8 cellular contexts compared by ENCODE assay signal in genomic region chr10:21533577-21534475, GRCh38. TPM values are rescaled to one million over a fixed set of nuclear protein-coding genes. Genes with fewer than 3 reads are reported as not detected.
DNase-seq lines count a peak whose midpoint lies in the region; ATAC-seq, FAIRE-seq and TF ChIP-seq lines count a peak whose summit lies in the region.

MLLT10 (plus strand) TSS chr10:21534232; CDS start chr10:21534645, 413 bp downstream.

- no peak for FAIRE-seq in kidney (lab: Jason Lieb, UNC)

- H3K4me3 ChIP-seq in AG04450 (ENCODE audit: low read depth, low read length), result peak within 1 kb of the TSS; percentile 78
- peak within 1 kb of the TSS; percentile 68 to 87 for H3K4me3 ChIP-seq in kidney (ENCODE audit: low read length in 2 of 2)

- CTCF ChIA-PET in AG04450 (lab: Charles Lee), result interaction anchor here (0.7 to 1.4 kb wide), 2 partner anchors 18 to 19 kb away, joined by 3 to 4 read pairs; no protein-coding TSS in a partner anchor

- H3K9me3 ChIP-seq in AG04450 (ENCODE audit: control insufficient read depth, insufficient read depth, low read length), result no peaks in the 10 kb centered on the region; the same call in 1 of the 2 replicates
- no peaks in the 10 kb centered on the region for H3K9me3 ChIP-seq in kidney (ENCODE audit: control insufficient read depth in 1 of 2, low read length in 2 of 2)

- intact Hi-C loops in kidney (cut with DNase I), result no loop called here

- no peaks in the 10 kb centered on the region for H3K27me3 ChIP-seq in AG04450 (ENCODE audit: control insufficient read depth, insufficient read depth, low read length)

- POLR2A ChIA-PET in AG04450 (lab: Yijun Ruan, JAX), result interaction anchor here (0.7 kb wide), 1 partner anchor 178 kb away, joined by 4 read pairs; no protein-coding TSS in a partner anchor

- DNase-seq in AG04450 (ENCODE audit: low read depth, low spot score), result peak; percentile 88
- DNase-seq in NCI-H226, result peak; percentile 96
- DNase-seq in activated CD4-positive, CD25-positive, alpha-beta regulatory T cell treated with anti-CD3 and anti-CD28 coated beads, Interleukin-2, amount 50 U/mL, for 16 hours (ENCODE audit: low read depth, low spot score), result peak; percentile 87
- peak; percentile 92 for DNase-seq in cerebellar cortex (ENCODE audit: low spot score)
- peak; percentile 99 for DNase-seq in kidney
- DNase-seq in stimulated activated CD4-positive, alpha-beta T cell treated with anti-CD3 and anti-CD28 coated beads, Interleukin-15, amount 100 ng/mL, for 24 hours, result peak; percentile 94

- peaks cover 6 to 7% of the 10 kb centered on the region in 2 donors for H3K4me1 ChIP-seq in kidney (ENCODE audit: control insufficient read depth in 1 of 2, insufficient read depth in 1 of 2, low read depth in 1 of 2, low read length in 2 of 2)

- H3K27ac ChIP-seq in AG04450 (ENCODE audit: low read depth, low read length) (peak within 1 kb of the TSS; percentile 73), kidney (ENCODE audit: low read depth in 2 of 2, low read length in 2 of 2) (peak within 1 kb of the TSS; percentile 94 to 97)

- H3K9ac ChIP-seq in kidney (ENCODE audit: low read length in 2 of 2), result peak within 1 kb of the TSS; percentile 57 to 74

- ATAC-seq in GM18868 (IDR thresholded peaks at IDR 0.05; ENCODE audit: unreplicated experiment) (peak; percentile 89), HG03103 (IDR thresholded peaks at IDR 0.05; ENCODE audit: low read depth, unreplicated experiment) (peak; percentile 86)

- peak; percentile 43 for TF ChIP-seq CTCF in AG04450 (IDR thresholded peaks at IDR 0.05; ENCODE audit: low read depth, low read length)
- TF ChIP-seq CTCF in kidney (IDR thresholded peaks at IDR 0.05; ENCODE audit: borderline replicate concordance, extremely low read depth, insufficient read depth), result no peak

- peaks cover 3 to 6% of the 10 kb centered on the region in 2 donors for H3K36me3 ChIP-seq in kidney (ENCODE audit: control insufficient read depth in 1 of 2, insufficient read depth in 2 of 2, low read length in 2 of 2)

RNA-seq across cellular contexts. Expression of gene MLLT10, which starts in this region (rescaled TPM):
- polyA plus RNA-seq in AG04450 (2011; rRNA removed) (35.3 and 41.0 TPM in 2 replicates), kidney (ENCODE audit: insufficient read depth, low read depth, low replicate concordance) (11.0 TPM)
- polyA minus RNA-seq in AG04450 (2011; rRNA and poly(A)+ RNA removed), result 60.7 and 83.6 TPM in 2 replicates
- 54.2 TPM for total RNA-seq in kidney

Comparison
In these comparisons a context has a peak if more than half of its experiments do, and no peak if none do; other contexts are left out.
1. Peak in every context shown above with its lines: DNase-seq, ATAC-seq, H3K4me3 ChIP-seq and H3K27ac ChIP-seq.